8 cellular contexts compared by ENCODE assay signal in genomic region chr16:50547944-50548658, GRCh38. TPM values are rescaled to one million over a fixed set of nuclear protein-coding genes. Genes with fewer than 3 reads are reported as not detected.
DNase-seq lines count a peak whose midpoint lies in the region; ATAC-seq and TF ChIP-seq lines count a peak whose summit lies in the region.

Gene NKD1, plus strand, starts transcription at chr16:50548396. Its CDS starts 158 bp downstream, at chr16:50548554.

- 0 to 1% (median 0%) methylated on average over 22 to 90 of the region's 91 CpGs for WGBS in ovary, 3 donors
- 2 to 3% methylated on average over 12 to 24 of the region's 91 CpGs for WGBS in thyroid gland, 2 donors

- H3K27me3 ChIP-seq in ovary (no peaks in the 10 kb centered on the region), thyroid gland (no peaks in the 10 kb centered on the region)

- no peak for TF ChIP-seq CTCF in ovary (IDR thresholded peaks at IDR 0.05)
- no peak for TF ChIP-seq CTCF in thyroid gland (IDR thresholded peaks at IDR 0.05)

- intact Hi-C loops in Right ventricle myocardium superior (cut with DNase I) (no loop called here), ovary (cut with DNase I) (loop anchor here in 3 of 4 donors (5.0 to 10.0 kb wide), 4 partner anchors 64 to 481 kb away; partner anchors contain the start of gene HEATR3 (in 1 of the 3)), thyroid gland (cut with DNase I) (no loop called here)

- H3K4me3 ChIP-seq in ovary (peak within 1 kb of the TSS; percentile 74), thyroid gland (replicated peaks in 1 of 3) (peak within 1 kb of the TSS; percentile 28 to 66 (median 28))

- H3K9me3 ChIP-seq in ovary = no peaks in the 10 kb centered on the region
- no peaks in the 10 kb centered on the region for H3K9me3 ChIP-seq in thyroid gland

- TF ChIP-seq POLR2A in Raji (IDR thresholded peaks at IDR 0.05; ENCODE audit: insufficient read depth, low read depth, low read length) (0 out of 2 replicates have a peak, but pooled peaks have one; percentile 24), ovary (IDR thresholded peaks at IDR 0.05) (peak; percentile 56), thyroid gland (IDR thresholded peaks at IDR 0.05) (peak in 1 of 2 donors; percentile 67)

- DNase-seq in C1 segment of cervical spinal cord (lab: John Stamatoyannopoulos, UW) (peak in 12 of 14 donors; percentile 30 to 88 (median 52)), Right ventricle myocardium superior (peak; percentile 76), ovary (peak; percentile 80 to 86 (median 84)), thyroid gland (peak; percentile 59 to 61)
- DNase-seq in activated naive CD4-positive, alpha-beta T cell treated with Interleukin-2 at 50 U/mL for 16 hours = peak; percentile 68

- ATAC-seq in GM19397 (IDR thresholded peaks at IDR 0.05; ENCODE audit: unreplicated experiment) (peak; percentile 80), HG03521 (IDR thresholded peaks at IDR 0.05; ENCODE audit: unreplicated experiment) (peak; percentile 77), Right ventricle myocardium superior (ENCODE audit: poor library complexity) (peak; percentile 96)

- TF ChIP-seq EP300 in ovary (IDR thresholded peaks at IDR 0.05) = no peak

- H3K4me1 ChIP-seq in ovary (ENCODE audit: insufficient read depth) (peaks cover 4% of the 10 kb centered on the region), thyroid gland (peaks cover 3 to 13% of the 10 kb centered on the region in 2 donors)

- H3K36me3 ChIP-seq in ovary (no peaks in the 10 kb centered on the region), thyroid gland (no peaks in the 10 kb centered on the region)

- H3K27ac ChIP-seq in ovary (peak within 1 kb of the TSS; percentile 51 to 68), thyroid gland (no peak within 1 kb of the TSS)

RNA-seq across cellular contexts. Expression of gene NKD1, which starts in this region (rescaled TPM):
- 0.16 TPM for total RNA-seq in Right ventricle myocardium superior
- 10 to 100 TPM in 6 of 7 donors, 1 to 10 TPM in 1; 3.3 to 72.1 (median 17.4) TPM for total RNA-seq in ovary
- 1 to 10 TPM; 2.5 to 6.8 TPM for polyA plus RNA-seq in ovary
- 10 to 100 TPM in 1 of 4 donors, 1 to 10 TPM in 1, under 1 TPM in 2; 0.63 to 13.8 (median 1.1) TPM for total RNA-seq in thyroid gland

Comparison
In these comparisons a context has a peak if more than half of its experiments do, and no peak if none do; other contexts are left out.
1. Peak in DNase-seq and ATAC-seq in Right ventricle myocardium superior; RNA of the gene not detected or under 1 TPM.
2. H3K27ac ChIP-seq: peak in ovary (2 of 2); none in thyroid gland (0 of 3).
3. intact Hi-C loops: an anchor here in ovary (5.0 to 10.0 kb wide); none called in Right ventricle myocardium superior and thyroid gland.
4. Peak in every context shown above with its lines, with median percentiles within 50 percentile points of each other: DNase-seq and ATAC-seq.